In the genomic region with DNA sequence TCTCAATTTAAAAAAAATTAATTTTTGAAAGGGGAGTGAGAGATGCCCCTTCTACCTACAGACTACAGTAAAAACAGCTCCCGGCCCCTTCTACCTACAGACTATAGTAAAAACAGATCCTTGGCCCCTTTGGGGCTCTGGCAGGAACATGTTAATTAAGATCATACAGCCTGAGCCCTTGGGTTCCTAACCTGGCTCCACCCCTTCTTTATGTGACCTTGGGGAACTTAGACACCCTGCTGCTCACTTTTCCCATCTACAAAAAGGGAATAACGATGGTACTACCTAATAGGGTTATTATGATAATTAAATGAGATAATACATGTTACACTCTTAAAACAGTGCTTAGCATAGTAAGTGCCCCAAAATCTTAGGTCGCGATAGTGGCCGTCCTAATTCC, we compare ENCODE assay signal across 35 cellular contexts.
"Had no signal": no experiment of that assay in that cellular context is flagged by ENCODE, and none has a peak within 500 bp of the region (broad histone marks: within the 10 kb centered on the region; RNA-seq: fewer than 3 reads in every experiment).

No MANE protein-coding gene starts in this region.

- DNase-seq: Karpas-422, Kasumi-1, MG63, MM.1S, MV-4-11, NCI-H1048, NCI-H1092, NCI-H1092 treated with DMSO at 0.1 percent for 48 hours, NCI-H1105, NCI-H1105 treated with DMSO at 0.1 percent for 48 hours, NCI-H1417, NCI-H1417 treated with DMSO at 0.1 percent for 48 hours, NCI-H1436, NCI-H1436 treated with DMSO at 0.1 percent for 48 hours, NCI-H146, NCI-H1694, NCI-H1694 treated with DMSO at 0.1 percent for 48 hours, NCI-H187, NCI-H187 treated with DMSO at 0.1 percent for 48 hours, NCI-H1930, NCI-H2029, NCI-H2029 treated with DMSO at 0.1 percent for 48 hours, NCI-H2081, NCI-H2081 treated with DMSO at 0.1 percent for 48 hours, NCI-H2107, NCI-H2171, NCI-H2171 treated with DMSO at 0.1 percent for 48 hours, NCI-H2227 treated with DMSO at 0.1 percent for 48 hours, NCI-H226, NCI-H345, NCI-H446, NCI-H446 treated with DMSO at 0.1 percent for 48 hours, NCI-H510A, NCI-H510A treated with DMSO at 0.1 percent for 48 hours, NCI-H524 had no signal

- H3K4me3 ChIP-seq: MG63 had no signal

- H3K27me3 ChIP-seq: MG63 had no signal

- H3K36me3 ChIP-seq: MG63 had no signal

- H3K9me3 ChIP-seq: MG63 had no signal
